In genomic region chr7:23597908-23598224, GRCh38 we compare ENCODE assay signal across 8 cellular contexts. TPM values are rescaled to one million over a fixed set of nuclear protein-coding genes. Genes with fewer than 3 reads are reported as not detected.
A peak's percentile ranks its signal among the peaks of the same experiment; 100 is the strongest.
DNase-seq lines count a peak whose midpoint lies in the region; ATAC-seq and TF ChIP-seq lines count a peak whose summit lies in the region.

No MANE protein-coding gene starts in this region.

- H3K36me3 Mint-ChIP-seq in activated CD8-positive, alpha-beta memory T cell treated with anti-CD3 and anti-CD28 coated beads, Interleukin-2, amount 10 ng/mL, durations not matched to agents 7 days and 5 days = peaks cover 14% of the 10 kb centered on the region

- H4K20me1 ChIP-seq in Loucy (ENCODE audit: insufficient read depth, low read length, poor library complexity, severe bottlenecking) = no peaks in the 10 kb centered on the region

- H3F3A ChIP-seq in Loucy (ENCODE audit: low read depth) = no peaks in the 10 kb centered on the region

- TF ChIP-seq CTCF in Loucy (conservative IDR thresholded peaks at IDR 0.05; ENCODE audit: low read length) (no peak), choroid plexus epithelial cell (conservative IDR thresholded peaks at IDR 0.05; ENCODE audit: low read depth, low read length) (no peak)

- no peaks in the 10 kb centered on the region for H3K27me3 Mint-ChIP-seq in activated CD8-positive, alpha-beta memory T cell treated with anti-CD3 and anti-CD28 coated beads, Interleukin-2, amount 10 ng/mL, durations not matched to agents 7 days and 5 days

- H3K4me3 ChIP-seq in Loucy (ENCODE audit: low read length, poor library complexity, severe bottlenecking) (peak overlapping the region; percentile 85), choroid plexus epithelial cell (ENCODE audit: low read depth, low read length) (peak overlapping the region; percentile 80), mucosa of rectum (ENCODE audit: low read length in 2 of 2) (peak overlapping the region; percentile 86 to 96)

- peaks cover 24% of the 10 kb centered on the region; the same call in 1 of the 2 replicates for H3K79me2 ChIP-seq in Loucy (ENCODE audit: insufficient read depth, low read length)

- ATAC-seq in activated CD8-positive, alpha-beta memory T cell treated with anti-CD3 and anti-CD28 coated beads, Interleukin-2, amount 10 ng/mL, durations not matched to agents 7 days and 5 days = no peak

- CTCF ChIA-PET in activated CD8-positive, alpha-beta memory T cell treated with anti-CD3 and anti-CD28 coated beads, Interleukin-2, amount 10 ng/mL, durations not matched to agents 7 days and 5 days (lab: Charles Lee) = interaction anchor here (0.7 to 2.4 kb wide), 5 partner anchors 49 to 99 kb away, joined by 3 to 14 read pairs (median 4); no protein-coding TSS in a partner anchor

- DNase-seq in activated CD8-positive, alpha-beta memory T cell treated with anti-CD3 and anti-CD28 coated beads, Interleukin-2, amount 10 ng/mL, durations not matched to agents 7 days and 5 days = no peak
- no peak for DNase-seq in activated CD8-positive, alpha-beta memory T cell treated with anti-CD3 and anti-CD28 coated beads, Interleukin-2, amount 50 U/mL, for 48 hours
- DNase-seq in choroid plexus epithelial cell (ENCODE audit: low read depth) (no peak), NCI-H524 treated with DMSO at 0.1 percent for 48 hours (lab: John Stamatoyannopoulos, UW) (no peak)
- DNase-seq in central memory CD4-positive, alpha-beta T cell = no peak
- DNase-seq in activated effector memory CD4-positive, alpha-beta T cell treated with anti-CD3 and anti-CD28 coated beads, Interleukin-2, amount 50 U/mL, for 16 hours = no peak

- H3K9me3 Mint-ChIP-seq in activated CD8-positive, alpha-beta memory T cell treated with anti-CD3 and anti-CD28 coated beads, Interleukin-2, amount 10 ng/mL, durations not matched to agents 7 days and 5 days (ENCODE audit: low read depth) = no peaks in the 10 kb centered on the region

- H3K4me3 Mint-ChIP-seq in activated CD8-positive, alpha-beta memory T cell treated with anti-CD3 and anti-CD28 coated beads, Interleukin-2, amount 10 ng/mL, durations not matched to agents 7 days and 5 days = peak overlapping the region; percentile 84

- peak overlapping the region; percentile 86 for H3K4me2 ChIP-seq in Loucy (ENCODE audit: low read depth, low read length, poor library complexity, severe bottlenecking)

- H3K27ac ChIP-seq in mucosa of rectum (ENCODE audit: low read depth in 2 of 2, low read length in 2 of 2) = peak overlapping the region; percentile 96 to 98

- H3K27ac Mint-ChIP-seq in activated CD8-positive, alpha-beta memory T cell treated with anti-CD3 and anti-CD28 coated beads, Interleukin-2, amount 10 ng/mL, durations not matched to agents 7 days and 5 days = peak overlapping the region; percentile 34

- H3K36me3 ChIP-seq in Loucy (ENCODE audit: insufficient read depth, low read length) = no peaks in the 10 kb centered on the region
- H3K36me3 ChIP-seq in mucosa of rectum (ENCODE audit: control insufficient read depth in 2 of 2, insufficient read depth in 2 of 2, low read length in 2 of 2) = no peaks in the 10 kb centered on the region

- H2AFZ ChIP-seq in Loucy (ENCODE audit: low read length) = peak overlapping the region; percentile 97

- H3K9me3 ChIP-seq in Loucy (ENCODE audit: insufficient read depth, low read depth, low read length) (no peaks in the 10 kb centered on the region), mucosa of rectum (ENCODE audit: control insufficient read depth in 2 of 2, low read length in 2 of 2) (no peaks in the 10 kb centered on the region)

- H3K4me1 Mint-ChIP-seq in activated CD8-positive, alpha-beta memory T cell treated with anti-CD3 and anti-CD28 coated beads, Interleukin-2, amount 10 ng/mL, durations not matched to agents 7 days and 5 days = peaks cover 54% of the 10 kb centered on the region

- no peaks in the 10 kb centered on the region for H3K27me3 ChIP-seq in Loucy (ENCODE audit: insufficient read depth, low read length, poor library complexity, severe bottlenecking)
- H3K27me3 ChIP-seq in mucosa of rectum (ENCODE audit: control insufficient read depth in 2 of 2, insufficient read depth in 2 of 2, low read length in 2 of 2) = no peaks in the 10 kb centered on the region

- H3K4me1 ChIP-seq in Loucy (ENCODE audit: insufficient read depth, low read length, poor library complexity, severe bottlenecking) (peaks cover 44% of the 10 kb centered on the region), mucosa of rectum (ENCODE audit: control insufficient read depth in 2 of 2, insufficient read depth in 2 of 2, low read length in 2 of 2) (peaks cover 10 to 14% of the 10 kb centered on the region in 2 donors)

- H3K9me2 ChIP-seq in Loucy (replicated peaks; ENCODE audit: low read depth, low read length) = no peaks in the 10 kb centered on the region

- H3K9ac ChIP-seq in Loucy (ENCODE audit: low read depth, low read length, poor library complexity, severe bottlenecking) = peak overlapping the region; percentile 72
- peak overlapping the region; percentile 83 to 91 for H3K9ac ChIP-seq in mucosa of rectum (ENCODE audit: low read depth in 1 of 2, low read length in 2 of 2)

RNA-seq across cellular contexts. Expression of gene CCDC126, which starts 0.7 kb away (rescaled TPM):
- total RNA-seq in activated CD8-positive, alpha-beta memory T cell treated with anti-CD3 and anti-CD28 coated beads, Interleukin-2, amount 10 ng/mL, durations not matched to agents 7 days and 5 days = 1 to 10 TPM; 8.0 to 8.1 TPM
